Comparison of ENCODE assay signal across 16 cellular contexts in the genomic region with DNA sequence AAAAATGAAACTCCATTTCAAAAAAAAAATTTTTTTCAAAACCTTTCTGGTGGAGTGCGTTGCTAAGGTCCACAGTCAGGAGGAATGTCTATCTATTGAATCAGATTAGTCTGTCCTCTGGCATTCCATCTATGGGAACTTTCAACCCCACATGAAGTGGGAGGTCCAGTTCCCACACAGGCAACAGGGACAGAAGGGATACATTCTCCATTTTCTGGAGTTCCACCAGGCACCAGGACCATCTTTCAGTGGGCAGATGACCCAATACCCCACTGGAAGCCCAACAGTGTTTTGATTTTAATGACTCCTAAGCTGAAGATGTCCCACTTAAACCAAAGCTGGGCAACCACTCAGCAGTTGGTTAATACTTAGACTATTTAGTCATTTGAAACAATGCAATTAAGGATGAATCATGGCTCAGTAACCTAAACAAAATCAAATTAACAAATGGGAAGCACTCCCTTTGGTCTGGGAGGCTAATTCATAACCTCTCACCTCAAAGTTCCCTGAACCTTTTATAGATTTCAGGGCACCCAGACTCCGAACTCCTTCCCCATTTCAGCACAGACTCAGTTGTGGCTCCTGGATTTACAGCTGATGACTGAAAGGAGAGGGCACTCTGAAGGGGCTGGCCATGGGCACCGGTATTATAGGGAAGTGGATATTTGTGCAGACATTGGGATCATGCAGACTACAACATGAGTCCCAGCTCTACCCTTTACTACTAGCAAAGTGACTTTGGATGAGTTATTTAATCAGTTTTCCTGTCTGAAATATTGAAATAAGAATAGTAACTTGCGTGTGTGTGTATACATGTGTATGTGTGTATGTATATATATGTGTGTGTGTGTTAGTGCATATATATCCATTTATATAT.
DNase-seq lines count a peak whose midpoint lies in the region; ATAC-seq and TF ChIP-seq lines count a peak whose summit lies in the region.
"Had no signal": no experiment of that assay in that cellular context is flagged by ENCODE, and none has a peak within 500 bp of the region (broad histone marks: within the 10 kb centered on the region; RNA-seq: fewer than 3 reads in every experiment).

No MANE protein-coding gene starts in this region.

- H3K4me1 ChIP-seq in GM23338 (ENCODE audit: insufficient read depth): 0 out of 2 replicates have a peak, but pooled peaks cover 8% of the 10 kb centered on the region
- no peaks in the 10 kb centered on the region for H3K4me1 ChIP-seq in tibial artery

- no peaks in the 10 kb centered on the region for H3K36me3 Mint-ChIP-seq in GM23338 (ENCODE audit: low read depth)

- TF ChIP-seq CTCF in choroid plexus epithelial cell (conservative IDR thresholded peaks at IDR 0.05; ENCODE audit: low read depth, low read length): no peak
- no peak for TF ChIP-seq CTCF in GM20000 (IDR thresholded peaks at IDR 0.05; ENCODE audit: extremely low read depth, missing control alignments)
- TF ChIP-seq CTCF in GM23338 (conservative IDR thresholded peaks at IDR 0.05; ENCODE audit: low read depth in 2 of 2): no peak
- TF ChIP-seq CTCF in tibial artery (IDR thresholded peaks at IDR 0.05): no peak

- H3K4me1 Mint-ChIP-seq in GM23338: peaks cover 11% of the 10 kb centered on the region

- H3K27ac Mint-ChIP-seq in GM23338: no peak overlapping the region
- H3K27ac Mint-ChIP-seq: CD4-positive, alpha-beta T cell had no signal

- H3K79me2 ChIP-seq in GM23338 (replicated peaks; ENCODE audit: insufficient read depth): no peaks in the 10 kb centered on the region

- peaks cover 18% of the 10 kb centered on the region for H3K9me2 ChIP-seq in GM23338 (ENCODE audit: insufficient read depth)

- H3K4me3 ChIP-seq in choroid plexus epithelial cell (ENCODE audit: low read depth, low read length) (no peak overlapping the region), GM23338 (no peak overlapping the region), tibial artery (no peak overlapping the region)

- no peaks in the 10 kb centered on the region for H3F3A ChIP-seq in GM23338 (replicated peaks; ENCODE audit: low read depth)

- intact Hi-C loops in tibial artery (cut with DNase I; ENCODE audit: low total_unique reads): no loop called here

- no peak overlapping the region for H3K4me3 Mint-ChIP-seq in GM23338
- H3K4me3 Mint-ChIP-seq: CD4-positive, alpha-beta T cell; neural crest cell had no signal

- no peaks in the 10 kb centered on the region for H3K27me3 Mint-ChIP-seq in GM23338 (ENCODE audit: insufficient read depth, low read depth, poor library complexity)
- H3K27me3 Mint-ChIP-seq: CD4-positive, alpha-beta T cell had no signal

- H3K9me3 ChIP-seq in tibial artery: peaks cover 0 to 2% (median 0%) of the 10 kb centered on the region in 3 donors

- H3K27ac ChIP-seq in GM23338 (ENCODE audit: low read depth) (no peak overlapping the region), tibial artery (no peak overlapping the region)

- H3K36me3 ChIP-seq in GM23338 (ENCODE audit: insufficient read depth) (no peaks in the 10 kb centered on the region), tibial artery (no peaks in the 10 kb centered on the region)

- no peaks in the 10 kb centered on the region for H3K27me3 ChIP-seq in GM23338 (ENCODE audit: insufficient read depth)
- H3K27me3 ChIP-seq in tibial artery: no peaks in the 10 kb centered on the region

- no peaks in the 10 kb centered on the region for H3K9me3 Mint-ChIP-seq in GM23338

- no peak overlapping the region for H2AFZ ChIP-seq in GM23338

- H4K20me1 ChIP-seq in GM23338 (replicated peaks; ENCODE audit: insufficient read depth): no peaks in the 10 kb centered on the region

- no peak for ATAC-seq in GM23338
- ATAC-seq in GM18511 (IDR thresholded peaks at IDR 0.05; ENCODE audit: unreplicated experiment): no peak
- ATAC-seq: left cardiac atrium had no signal

- DNase-seq in AG20443 (ENCODE audit: low spot score) (peak; percentile 88), M059J (ENCODE audit: low read depth) (peak; percentile 98), choroid plexus epithelial cell (ENCODE audit: low read depth) (peak; percentile 94), myocyte (ENCODE audit: low read depth) (peak; percentile 85), GM20000 (ENCODE audit: low spot score) (no peak), GM23338 (ENCODE audit: low spot score) (no peak), tibial artery (no peak)
- DNase-seq: activated CD4-positive, alpha-beta T cell treated with anti-CD3 and anti-CD28 coated beads, Interleukin-2, amount 50 U/mL, for 1 hour; activated gamma-delta T cell; CD4-positive, alpha-beta T cell; foreskin melanocyte; left cardiac atrium; NCI-H1694 treated with DMSO at 0.1 percent for 48 hours; stimulated activated CD8-positive, alpha-beta memory T cell treated with anti-CD3 and anti-CD28 coated beads, Interleukin-4, amount 100 ng/mL, for 48 hours had no signal

- no peak overlapping the region for H3K4me2 ChIP-seq in GM23338

TF ChIP-seq in GM23338, 12 proteins besides CTCF, POLR2A, EP300 and RAD21 (continues in another document):
- TF ChIP-seq, protein P1, sequence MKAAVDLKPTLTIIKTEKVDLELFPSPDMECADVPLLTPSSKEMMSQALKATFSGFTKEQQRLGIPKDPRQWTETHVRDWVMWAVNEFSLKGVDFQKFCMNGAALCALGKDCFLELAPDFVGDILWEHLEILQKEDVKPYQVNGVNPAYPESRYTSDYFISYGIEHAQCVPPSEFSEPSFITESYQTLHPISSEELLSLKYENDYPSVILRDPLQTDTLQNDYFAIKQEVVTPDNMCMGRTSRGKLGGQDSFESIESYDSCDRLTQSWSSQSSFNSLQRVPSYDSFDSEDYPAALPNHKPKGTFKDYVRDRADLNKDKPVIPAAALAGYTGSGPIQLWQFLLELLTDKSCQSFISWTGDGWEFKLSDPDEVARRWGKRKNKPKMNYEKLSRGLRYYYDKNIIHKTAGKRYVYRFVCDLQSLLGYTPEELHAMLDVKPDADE (IDR thresholded peaks at IDR 0.05): no peak
- TF ChIP-seq ZNF331 (CRISPR knock-in tag; IDR thresholded peaks at IDR 0.05; ENCODE audit: low read depth): no peak
- TF ChIP-seq, protein P2, sequence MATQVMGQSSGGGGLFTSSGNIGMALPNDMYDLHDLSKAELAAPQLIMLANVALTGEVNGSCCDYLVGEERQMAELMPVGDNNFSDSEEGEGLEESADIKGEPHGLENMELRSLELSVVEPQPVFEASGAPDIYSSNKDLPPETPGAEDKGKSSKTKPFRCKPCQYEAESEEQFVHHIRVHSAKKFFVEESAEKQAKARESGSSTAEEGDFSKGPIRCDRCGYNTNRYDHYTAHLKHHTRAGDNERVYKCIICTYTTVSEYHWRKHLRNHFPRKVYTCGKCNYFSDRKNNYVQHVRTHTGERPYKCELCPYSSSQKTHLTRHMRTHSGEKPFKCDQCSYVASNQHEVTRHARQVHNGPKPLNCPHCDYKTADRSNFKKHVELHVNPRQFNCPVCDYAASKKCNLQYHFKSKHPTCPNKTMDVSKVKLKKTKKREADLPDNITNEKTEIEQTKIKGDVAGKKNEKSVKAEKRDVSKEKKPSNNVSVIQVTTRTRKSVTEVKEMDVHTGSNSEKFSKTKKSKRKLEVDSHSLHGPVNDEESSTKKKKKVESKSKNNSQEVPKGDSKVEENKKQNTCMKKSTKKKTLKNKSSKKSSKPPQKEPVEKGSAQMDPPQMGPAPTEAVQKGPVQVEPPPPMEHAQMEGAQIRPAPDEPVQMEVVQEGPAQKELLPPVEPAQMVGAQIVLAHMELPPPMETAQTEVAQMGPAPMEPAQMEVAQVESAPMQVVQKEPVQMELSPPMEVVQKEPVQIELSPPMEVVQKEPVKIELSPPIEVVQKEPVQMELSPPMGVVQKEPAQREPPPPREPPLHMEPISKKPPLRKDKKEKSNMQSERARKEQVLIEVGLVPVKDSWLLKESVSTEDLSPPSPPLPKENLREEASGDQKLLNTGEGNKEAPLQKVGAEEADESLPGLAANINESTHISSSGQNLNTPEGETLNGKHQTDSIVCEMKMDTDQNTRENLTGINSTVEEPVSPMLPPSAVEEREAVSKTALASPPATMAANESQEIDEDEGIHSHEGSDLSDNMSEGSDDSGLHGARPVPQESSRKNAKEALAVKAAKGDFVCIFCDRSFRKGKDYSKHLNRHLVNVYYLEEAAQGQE (IDR thresholded peaks at IDR 0.05; ENCODE audit: unreplicated experiment): no peak

Comparison
In these comparisons a context has a peak if more than half of its experiments do, and no peak if none do; other contexts are left out.
1. DNase-seq: peak in AG20443 (single experiment), M059J (single experiment), choroid plexus epithelial cell (single experiment) and myocyte (single experiment); none in GM20000 (single experiment), GM23338 (single experiment) and tibial artery (0 of 2).